In genomic region chr1:207644479-207644851, GRCh38 we compare ENCODE assay signal across 9 cellular contexts. TPM values are rescaled to one million over a fixed set of nuclear protein-coding genes. Genes with fewer than 3 reads are reported as not detected.
DNase-seq lines count a peak whose midpoint lies in the region; ATAC-seq, FAIRE-seq and TF ChIP-seq lines count a peak whose summit lies in the region.
"Had no signal": no experiment of that assay in that cellular context is flagged by ENCODE, and none has a peak within 500 bp of the region (broad histone marks: within the 10 kb centered on the region; RNA-seq: fewer than 3 reads in every experiment).

No MANE protein-coding gene starts in this region.

- H3K27me3 Mint-ChIP-seq in effector memory CD8-positive, alpha-beta T cell, result peaks cover 32 to 34% of the 10 kb centered on the region in 2 donors

- WGBS in small intestine, 3 donors, result 10 to 26% (median 17%) methylated on average over 8 of the region's 8 CpGs

- H3K36me3 Mint-ChIP-seq in effector memory CD8-positive, alpha-beta T cell (ENCODE audit: insufficient read depth), result peaks cover under 1% of the 10 kb centered on the region

- peak overlapping the region; percentile 70 to 74 for H3K4me3 Mint-ChIP-seq in effector memory CD8-positive, alpha-beta T cell

- H3K27ac ChIP-seq in HUES6 (ENCODE audit: low read depth, low read length) (no peak overlapping the region), small intestine (ENCODE audit: low read depth in 1 of 2, low read length in 1 of 2) (no peak overlapping the region)

- H3K9ac ChIP-seq in HUES6 (ENCODE audit: low read length), result peak overlapping the region; percentile 32

- H3K9me3 ChIP-seq in HUES6 (ENCODE audit: control insufficient read depth, insufficient read depth, low read depth, low read length) (no peaks in the 10 kb centered on the region), small intestine (ENCODE audit: control insufficient read depth, low read depth) (no peaks in the 10 kb centered on the region)

- no peak overlapping the region for H3K27ac Mint-ChIP-seq in effector memory CD8-positive, alpha-beta T cell

- H3K4me3 ChIP-seq in HUES6 (ENCODE audit: low read depth, low read length) (peak overlapping the region; percentile 82), retinal pigment epithelial cell (ENCODE audit: low read length) (peak overlapping the region; percentile 31), small intestine (ENCODE audit: low read depth in 1 of 2, low read length in 2 of 2) (peak overlapping the region in 1 of 2 donors; percentile 19)

- H3K4me1 Mint-ChIP-seq in effector memory CD8-positive, alpha-beta T cell (ENCODE audit: low read depth in 2 of 2), result peaks cover 0 to 9% of the 10 kb centered on the region in 2 donors

- DNase-seq in GM12892 (ENCODE audit: insufficient read length) (no peak), retinal pigment epithelial cell (ENCODE audit: low read depth) (no peak), glomerular visceral epithelial cell (ENCODE audit: extremely low spot score) (no peak), AG08395 (ENCODE audit: low spot score) (no peak), small intestine (no peak)
- DNase-seq in effector memory CD8-positive, alpha-beta T cell, result no peak
- DNase-seq: NK-92 treated with Interleukin-12 subunit alpha and Interleukin-12 subunit beta, amount 100 ng/mL, for 24 hours had no signal

- no peak for ATAC-seq in effector memory CD8-positive, alpha-beta T cell (replicated peaks)
- no peak for ATAC-seq in GM18520 (IDR thresholded peaks at IDR 0.05; ENCODE audit: unreplicated experiment)

- H3K9me3 Mint-ChIP-seq in effector memory CD8-positive, alpha-beta T cell, result no peaks in the 10 kb centered on the region

- H3K27me3 ChIP-seq in HUES6 (ENCODE audit: control insufficient read depth, insufficient read depth, low read length) (peaks cover 10% of the 10 kb centered on the region; the same call in 1 of the 2 replicates), small intestine (ENCODE audit: control insufficient read depth in 2 of 2, insufficient read depth in 2 of 2, low read length in 2 of 2) (peaks cover 0 to 2% of the 10 kb centered on the region in 2 donors)

- no peak for TF ChIP-seq POLR2A in GM12892 (IDR thresholded peaks at IDR 0.05; ENCODE audit: low read depth, low read length)

- FAIRE-seq in GM12892 (lab: Jason Lieb, UNC) (peak; percentile 40), small intestine (lab: Jason Lieb, UNC) (no peak)

- H3K4me1 ChIP-seq in HUES6 (ENCODE audit: control insufficient read depth, insufficient read depth, low read length) (peaks cover 39% of the 10 kb centered on the region), small intestine (ENCODE audit: control insufficient read depth in 2 of 2, insufficient read depth in 1 of 2, low read depth in 1 of 2, low read length in 1 of 2) (peaks cover 0 to 4% of the 10 kb centered on the region in 2 donors)

- no peak for TF ChIP-seq CTCF in retinal pigment epithelial cell (conservative IDR thresholded peaks at IDR 0.05; ENCODE audit: low read depth, low read length)

- H3K36me3 ChIP-seq in HUES6 (ENCODE audit: control insufficient read depth, insufficient read depth, low read length) (no peaks in the 10 kb centered on the region), small intestine (ENCODE audit: control insufficient read depth in 2 of 2, insufficient read depth in 2 of 2, low read length in 2 of 2) (no peaks in the 10 kb centered on the region)

RNA-seq across cellular contexts. Expression of gene CR1L, which starts 0.5 kb away (rescaled TPM):
- 1.1 TPM for polyA plus RNA-seq in GM12892 (2012; ENCODE audit: missing spikeins)
- polyA plus RNA-seq in small intestine, result not detected
